In the genomic region with DNA sequence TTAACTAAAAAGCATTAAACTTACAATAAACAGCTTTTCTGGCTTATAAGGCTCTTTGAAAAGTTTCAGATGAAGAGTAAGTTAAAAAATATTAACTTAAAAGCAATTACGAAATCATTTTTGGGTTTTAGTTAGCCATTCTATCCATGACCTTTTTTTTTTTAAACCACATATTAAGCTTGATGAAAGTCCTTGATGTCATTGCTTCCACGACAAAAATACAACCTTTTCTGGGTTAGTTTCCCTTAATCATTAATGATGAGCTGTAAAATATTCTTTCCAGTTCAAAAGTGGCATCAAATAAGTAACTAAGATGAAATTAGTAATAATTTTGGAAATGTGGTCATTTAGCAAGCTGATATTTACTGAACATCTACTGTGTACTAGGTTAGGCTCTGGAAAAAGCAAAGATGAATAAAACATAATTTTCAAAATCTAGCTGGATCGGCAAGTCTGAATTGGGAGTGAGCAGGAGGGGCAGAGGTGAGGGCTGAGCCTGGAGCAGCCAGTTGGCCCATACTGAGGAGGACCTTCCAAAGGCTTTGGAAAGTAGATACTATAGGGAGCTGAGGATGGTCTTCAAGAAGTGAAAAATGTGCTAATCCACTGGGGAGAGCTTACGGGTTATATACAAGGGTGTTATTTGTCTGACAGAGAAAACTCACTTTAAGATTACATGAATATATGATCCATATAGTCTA, we compare ENCODE assay signal across 23 cellular contexts.
A peak's percentile ranks its signal among the peaks of the same experiment; 100 is the strongest.
DNase-seq lines count a peak whose midpoint lies in the region; ATAC-seq, FAIRE-seq and TF ChIP-seq lines count a peak whose summit lies in the region.
"Had no signal": no experiment of that assay in that cellular context is flagged by ENCODE, and none has a peak within 500 bp of the region (broad histone marks: within the 10 kb centered on the region; RNA-seq: fewer than 3 reads in every experiment).

No MANE protein-coding gene starts in this region.

- TF ChIP-seq CTCF in right lobe of liver (IDR thresholded peaks at IDR 0.05) = no peak

- H3K9me3 Mint-ChIP-seq in activated T-helper 17 cell treated with anti-CD3 and anti-CD28 coated beads, Interleukin-2, amount 50 U/mL, for 72 hours = no peaks in the 10 kb centered on the region
- no peaks in the 10 kb centered on the region for H3K9me3 Mint-ChIP-seq in stimulated activated naive B cell treated with anti-CD40 and anti-IgM and Interleukin-4, amounts not matched to agents 10 μg/mL and 1 μg/mL and 100 μg/mL, for 72 hours
- H3K9me3 Mint-ChIP-seq: CD14-positive monocyte; effector memory CD8-positive, alpha-beta T cell had no signal

- DNase-seq in GM12891 (ENCODE audit: insufficient read length, low spot score) (no peak), right lobe of liver (no peak)
- no peak for DNase-seq in stimulated activated naive B cell treated with anti-CD40 and anti-IgM and Interleukin-4, amounts not matched to agents 10 μg/mL and 1 μg/mL and 100 μg/mL, for 72 hours
- DNase-seq in activated CD4-positive, alpha-beta T cell treated with anti-CD3 and anti-CD28 coated beads for 48 hours = no peak
- DNase-seq: activated CD4-positive, alpha-beta T cell treated with anti-CD3 and anti-CD28 coated beads for 36 hours; activated CD8-positive, alpha-beta memory T cell treated with anti-CD3 and anti-CD28 coated beads, Interleukin-2, amount 10 ng/mL, durations not matched to agents 7 days and 5 days; activated naive CD8-positive, alpha-beta T cell treated with anti-CD3 and anti-CD28 coated beads for 36 hours; effector memory CD8-positive, alpha-beta T cell; glutamatergic neuron; KG1; mucosa of descending colon; NCI-H1436; NCI-H510A treated with DMSO at 0.1 percent for 48 hours; psoas muscle; stimulated activated CD4-positive, alpha-beta T cell treated with anti-CD3 and anti-CD28 coated beads, Interleukin-4, amount 100 ng/mL, for 1 hour; stimulated activated naive CD4-positive, alpha-beta T cell treated with Interleukin-2 at 50 U/mL for 16 hours; thyroid gland had no signal

- 36% methylated on average over 4 of the region's 4 CpGs for WGBS in right lobe of liver (ENCODE audit: insufficient coverage, low coverage, low lambda C conversion rate, missing lambda C conversion rate)

- no peaks in the 10 kb centered on the region for H3K36me3 ChIP-seq in right lobe of liver
- H3K36me3 ChIP-seq: HAP-1, thyroid gland had no signal

- ATAC-seq in activated T-helper 17 cell treated with anti-CD3 and anti-CD28 coated beads, Interleukin-2, amount 50 U/mL, for 72 hours (replicated peaks) = no peak
- ATAC-seq in right lobe of liver (peak; percentile 57 to 64 (median 60)), HG03025 (IDR thresholded peaks at IDR 0.05; ENCODE audit: low FRiP score, unreplicated experiment) (no peak), HG02970 (IDR thresholded peaks at IDR 0.05; ENCODE audit: low FRiP score, unreplicated experiment) (no peak), HG03469 (IDR thresholded peaks at IDR 0.05; ENCODE audit: unreplicated experiment) (no peak)
- no peak for ATAC-seq in stimulated activated naive B cell treated with anti-CD40 and anti-IgM and Interleukin-4, amounts not matched to agents 10 μg/mL and 1 μg/mL and 100 μg/mL, for 72 hours (replicated peaks)
- ATAC-seq: activated CD4-positive, alpha-beta T cell treated with anti-CD3 and anti-CD28 coated beads for 36 hours; activated CD8-positive, alpha-beta memory T cell treated with anti-CD3 and anti-CD28 coated beads, Interleukin-2, amount 10 ng/mL, durations not matched to agents 7 days and 5 days; effector memory CD8-positive, alpha-beta T cell; mucosa of descending colon; psoas muscle had no signal

- intact Hi-C loops in right lobe of liver (cut with DNase I) = no loop called here

- peaks cover 0 to 36% (median 15%) of the 10 kb centered on the region in 4 donors for H3K4me1 ChIP-seq in right lobe of liver
- H3K4me1 ChIP-seq: HAP-1 had no signal

- H3K27me3 ChIP-seq in right lobe of liver = no peaks in the 10 kb centered on the region
- H3K27me3 ChIP-seq: thyroid gland had no signal

- no peaks in the 10 kb centered on the region for H3K36me3 Mint-ChIP-seq in activated T-helper 17 cell treated with anti-CD3 and anti-CD28 coated beads, Interleukin-2, amount 50 U/mL, for 72 hours (ENCODE audit: low read depth)
- H3K36me3 Mint-ChIP-seq in stimulated activated naive B cell treated with anti-CD40 and anti-IgM and Interleukin-4, amounts not matched to agents 10 μg/mL and 1 μg/mL and 100 μg/mL, for 72 hours = peaks cover 3 to 4% of the 10 kb centered on the region in 2 donors
- H3K36me3 Mint-ChIP-seq: activated CD8-positive, alpha-beta memory T cell treated with anti-CD3 and anti-CD28 coated beads, Interleukin-2, amount 10 ng/mL, durations not matched to agents 7 days and 5 days; CD14-positive monocyte had no signal

- peak overlapping the region; percentile 28 for H3K27ac Mint-ChIP-seq in activated T-helper 17 cell treated with anti-CD3 and anti-CD28 coated beads, Interleukin-2, amount 50 U/mL, for 72 hours
- peak overlapping the region; percentile 51 for H3K27ac Mint-ChIP-seq in stimulated activated naive B cell treated with anti-CD40 and anti-IgM and Interleukin-4, amounts not matched to agents 10 μg/mL and 1 μg/mL and 100 μg/mL, for 72 hours
- H3K27ac Mint-ChIP-seq: activated CD4-positive, alpha-beta T cell treated with anti-CD3 and anti-CD28 coated beads for 36 hours; activated CD8-positive, alpha-beta memory T cell treated with anti-CD3 and anti-CD28 coated beads, Interleukin-2, amount 10 ng/mL, durations not matched to agents 7 days and 5 days; activated naive CD8-positive, alpha-beta T cell treated with anti-CD3 and anti-CD28 coated beads for 36 hours; effector memory CD8-positive, alpha-beta T cell had no signal

- no peak overlapping the region for H3K4me3 ChIP-seq in right lobe of liver
- H3K4me3 ChIP-seq: HAP-1, mucosa of descending colon, psoas muscle, thyroid gland had no signal

- TF ChIP-seq POLR2A in GM12891 (IDR thresholded peaks at IDR 0.05; ENCODE audit: low read depth, low read length) = no peak
- TF ChIP-seq POLR2A in right lobe of liver (IDR thresholded peaks at IDR 0.05) = no peak

- peak; percentile 16 for FAIRE-seq in GM12891 (lab: Jason Lieb, UNC)

- H3K27ac ChIP-seq in right lobe of liver = peak overlapping the region in 2 of 3 donors; percentile 58 to 67
- H3K27ac ChIP-seq: psoas muscle, thyroid gland had no signal

- H3K9me3 ChIP-seq in right lobe of liver = no peaks in the 10 kb centered on the region
- H3K9me3 ChIP-seq: HAP-1, mucosa of descending colon, psoas muscle, thyroid gland had no signal

- no peaks in the 10 kb centered on the region for H3K27me3 Mint-ChIP-seq in activated T-helper 17 cell treated with anti-CD3 and anti-CD28 coated beads, Interleukin-2, amount 50 U/mL, for 72 hours
- no peaks in the 10 kb centered on the region for H3K27me3 Mint-ChIP-seq in stimulated activated naive B cell treated with anti-CD40 and anti-IgM and Interleukin-4, amounts not matched to agents 10 μg/mL and 1 μg/mL and 100 μg/mL, for 72 hours
- H3K27me3 Mint-ChIP-seq: activated CD4-positive, alpha-beta T cell treated with anti-CD3 and anti-CD28 coated beads for 36 hours; activated CD8-positive, alpha-beta memory T cell treated with anti-CD3 and anti-CD28 coated beads, Interleukin-2, amount 10 ng/mL, durations not matched to agents 7 days and 5 days; activated naive CD8-positive, alpha-beta T cell treated with anti-CD3 and anti-CD28 coated beads for 36 hours; effector memory CD8-positive, alpha-beta T cell had no signal

- no peak overlapping the region for H3K4me3 Mint-ChIP-seq in activated T-helper 17 cell treated with anti-CD3 and anti-CD28 coated beads, Interleukin-2, amount 50 U/mL, for 72 hours
- H3K4me3 Mint-ChIP-seq in stimulated activated naive B cell treated with anti-CD40 and anti-IgM and Interleukin-4, amounts not matched to agents 10 μg/mL and 1 μg/mL and 100 μg/mL, for 72 hours = no peak overlapping the region
- H3K4me3 Mint-ChIP-seq: activated CD4-positive, alpha-beta T cell treated with anti-CD3 and anti-CD28 coated beads for 36 hours; activated CD8-positive, alpha-beta memory T cell treated with anti-CD3 and anti-CD28 coated beads, Interleukin-2, amount 10 ng/mL, durations not matched to agents 7 days and 5 days; activated naive CD8-positive, alpha-beta T cell treated with anti-CD3 and anti-CD28 coated beads for 36 hours; CD14-positive monocyte; effector memory CD8-positive, alpha-beta T cell had no signal

- no peaks in the 10 kb centered on the region for H3K4me1 Mint-ChIP-seq in activated T-helper 17 cell treated with anti-CD3 and anti-CD28 coated beads, Interleukin-2, amount 50 U/mL, for 72 hours
- H3K4me1 Mint-ChIP-seq in stimulated activated naive B cell treated with anti-CD40 and anti-IgM and Interleukin-4, amounts not matched to agents 10 μg/mL and 1 μg/mL and 100 μg/mL, for 72 hours = peaks cover 29 to 45% of the 10 kb centered on the region in 2 donors
- H3K4me1 Mint-ChIP-seq: activated CD8-positive, alpha-beta memory T cell treated with anti-CD3 and anti-CD28 coated beads, Interleukin-2, amount 10 ng/mL, durations not matched to agents 7 days and 5 days had no signal

TF ChIP-seq in GM12891, 5 proteins besides CTCF, POLR2A, EP300 and RAD21:
- TF ChIP-seq POU2F2 (IDR thresholded peaks at IDR 0.05; ENCODE audit: low read depth, low read length) = no peak
- TF ChIP-seq SPI1 (IDR thresholded peaks at IDR 0.05; ENCODE audit: low read depth, low read length) = no peak
- no peak for TF ChIP-seq TAF1 (IDR thresholded peaks at IDR 0.05; ENCODE audit: low read depth, low read length)
- TF ChIP-seq POLR2AphosphoS5 (IDR thresholded peaks at IDR 0.05; ENCODE audit: low read depth, low read length) = no peak
- TF ChIP-seq PAX5 (IDR thresholded peaks at IDR 0.05; ENCODE audit: insufficient read depth, low read length, severe bottlenecking) = no peak

Comparison
In these comparisons a context has a peak if more than half of its experiments do, and no peak if none do; other contexts are left out.
1. ATAC-seq: peak in right lobe of liver (4 of 4); none in activated T-helper 17 cell treated with anti-CD3 and anti-CD28 coated beads, Interleukin-2, amount 50 U/mL, for 72 hours (single experiment), stimulated activated naive B cell treated with anti-CD40 and anti-IgM and Interleukin-4, amounts not matched to agents 10 μg/mL and 1 μg/mL and 100 μg/mL, for 72 hours (0 of 2), HG03025 (single experiment), HG02970 (single experiment) and HG03469 (single experiment).